In the genomic region with DNA sequence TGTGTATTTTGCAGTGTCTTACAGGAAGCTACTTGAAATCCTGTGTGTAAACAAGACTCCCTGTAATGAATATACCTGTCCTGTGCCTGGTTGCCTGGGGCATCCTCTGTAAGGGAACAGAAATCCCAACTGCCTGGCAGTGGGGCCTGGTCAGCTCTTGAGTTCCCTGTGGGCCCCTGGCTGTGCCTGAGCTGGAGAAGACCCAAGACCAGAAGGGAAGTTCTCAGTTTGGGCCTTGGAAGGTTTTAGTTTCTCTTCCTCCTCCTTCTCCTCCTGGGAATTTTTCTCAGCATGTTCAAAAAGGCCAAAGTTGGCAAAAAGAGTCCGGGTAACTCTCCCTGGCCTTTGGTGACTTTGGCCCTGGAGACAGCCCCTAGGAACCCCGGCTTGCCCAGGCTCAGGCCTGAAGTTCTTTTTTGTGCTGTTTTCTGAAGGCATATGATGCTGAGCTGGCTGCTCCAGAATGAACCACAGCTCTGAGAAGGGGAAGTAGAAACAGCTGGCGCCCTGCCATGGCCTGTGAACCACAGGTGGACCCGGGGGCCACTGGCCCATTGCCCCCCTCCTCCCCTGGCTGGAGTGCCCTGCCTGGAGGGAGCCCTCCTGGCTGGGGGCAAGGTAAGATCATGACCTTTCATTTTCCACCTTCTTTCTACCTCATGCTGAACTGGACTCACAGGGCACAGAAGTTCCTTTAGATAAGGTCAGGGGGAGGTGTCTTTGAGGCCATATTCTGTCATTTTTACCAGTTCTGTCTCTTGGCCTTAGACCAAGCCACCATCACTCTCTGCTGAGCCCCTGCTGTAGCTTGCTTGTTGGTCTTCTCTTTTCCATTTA, we compare ENCODE assay signal across 9 cellular contexts. TPM values are rescaled to one million over a fixed set of nuclear protein-coding genes. Genes with fewer than 3 reads are reported as not detected.
DNase-seq lines count a peak whose midpoint lies in the region; ATAC-seq and TF ChIP-seq lines count a peak whose summit lies in the region.
"Had no signal": no experiment of that assay in that cellular context is flagged by ENCODE, and none has a peak within 500 bp of the region (broad histone marks: within the 10 kb centered on the region; RNA-seq: fewer than 3 reads in every experiment).

No MANE protein-coding gene starts in this region.

- H3K27ac Mint-ChIP-seq in HFFc6 = peak overlapping the region; percentile 29; the same call in 1 of the 2 replicates
- H3K27ac Mint-ChIP-seq in effector memory CD8-positive, alpha-beta T cell = peak overlapping the region in 1 of 2 donors; percentile 74

- peak; percentile 43 for ATAC-seq in effector memory CD8-positive, alpha-beta T cell (replicated peaks)

- H3K27ac ChIP-seq in sigmoid colon = peak overlapping the region in 3 of 4 donors; percentile 4 to 19 (median 7)

- H3K36me3 Mint-ChIP-seq in HFFc6 (ENCODE audit: low read depth) = peaks cover 8% of the 10 kb centered on the region; the same call in 1 of the 2 replicates
- H3K36me3 Mint-ChIP-seq in effector memory CD8-positive, alpha-beta T cell (ENCODE audit: insufficient read depth) = peaks cover 11% of the 10 kb centered on the region

- H3K9me3 Mint-ChIP-seq in HFFc6 = no peaks in the 10 kb centered on the region
- H3K9me3 Mint-ChIP-seq in effector memory CD8-positive, alpha-beta T cell = no peaks in the 10 kb centered on the region

- H3K4me1 Mint-ChIP-seq in HFFc6 (ENCODE audit: low read depth) = peaks cover 35% of the 10 kb centered on the region
- peaks cover 20 to 37% of the 10 kb centered on the region in 2 donors for H3K4me1 Mint-ChIP-seq in effector memory CD8-positive, alpha-beta T cell (ENCODE audit: low read depth in 2 of 2)

- DNase-seq in DMS 273 (lab: John Stamatoyannopoulos, UW; ENCODE audit: unreplicated experiment) (peak; percentile 5), DMS 273 treated with DMSO at 0.1 percent for 48 hours (lab: John Stamatoyannopoulos, UW) (no peak), HFFc6 (no peak), NAMALWA (ENCODE audit: low spot score) (peak; percentile 87), sigmoid colon (peak; percentile 81), GM03348 (ENCODE audit: low spot score) (no peak), NCI-H1694 (lab: John Stamatoyannopoulos, UW) (no peak)
- no peak for DNase-seq in effector memory CD8-positive, alpha-beta T cell

- no peak overlapping the region for H3K4me3 Mint-ChIP-seq in HFFc6
- H3K4me3 Mint-ChIP-seq in effector memory CD8-positive, alpha-beta T cell = no peak overlapping the region

- peaks cover 0 to 29% (median 0%) of the 10 kb centered on the region in 4 donors for H3K36me3 ChIP-seq in sigmoid colon

- no peak for TF ChIP-seq CTCF in HFFc6 (IDR thresholded peaks at IDR 0.05)
- TF ChIP-seq CTCF in sigmoid colon (IDR thresholded peaks at IDR 0.05) = no peak

- no peak overlapping the region for H3K4me3 ChIP-seq in sigmoid colon

- no peaks in the 10 kb centered on the region for H3K27me3 ChIP-seq in sigmoid colon

- H3K9me3 ChIP-seq in sigmoid colon = no peaks in the 10 kb centered on the region

- intact Hi-C loops in sigmoid colon (cut with DNase I) = no loop called here

- H3K4me1 ChIP-seq in sigmoid colon = peaks cover 0 to 37% (median 24%) of the 10 kb centered on the region in 4 donors

- TF ChIP-seq EP300 in sigmoid colon (IDR thresholded peaks at IDR 0.05) = no peak

- H3K27me3 Mint-ChIP-seq in HFFc6 (ENCODE audit: insufficient read depth) = no peaks in the 10 kb centered on the region; the same call in 1 of the 2 replicates
- no peaks in the 10 kb centered on the region for H3K27me3 Mint-ChIP-seq in effector memory CD8-positive, alpha-beta T cell

- 40 to 62% methylated on average over 4 of the region's 4 CpGs for WGBS in sigmoid colon, 2 donors

- no peak for TF ChIP-seq POLR2A in sigmoid colon (IDR thresholded peaks at IDR 0.05)

RNA-seq across cellular contexts. Expression of a gene that starts 5.8 kb away (rescaled TPM):
- 1 to 10 TPM; 5.1 to 7.5 (median 5.6) TPM for total RNA-seq in HFFc6 (2021; fragmentation: NEBNext Ultra II Directional; extraction: Animal tissue kit (Norgen Biotek cat#: 25700))
- 10 to 100 TPM in 3 of 4 donors, 1 to 10 TPM in 1; 7.9 to 28.5 (median 10.3) TPM for total RNA-seq in sigmoid colon
- polyA plus RNA-seq in sigmoid colon = 1 to 10 TPM; 3.0 to 9.3 (median 3.0) TPM

RNA-seq across cellular contexts. Expression of a gene that starts 29.3 kb away (rescaled TPM):
- 100 to 1,000 TPM in 1 of 6 experiments, 10 to 100 TPM in 5; 74.2 to 104 (median 86.5) TPM for total RNA-seq in HFFc6 (2021; fragmentation: NEBNext Ultra II Directional; extraction: Animal tissue kit (Norgen Biotek cat#: 25700))
- total RNA-seq in sigmoid colon = 100 to 1,000 TPM; 124 to 185 (median 155) TPM
- polyA plus RNA-seq in sigmoid colon = 100 to 1,000 TPM; 114 to 256 (median 236) TPM

RNA-seq across cellular contexts. Expression of a gene that starts 40.7 kb away (rescaled TPM):
- total RNA-seq in HFFc6 (2021; fragmentation: NEBNext Ultra II Directional; extraction: Animal tissue kit (Norgen Biotek cat#: 25700)) = not detected
- not detected for total RNA-seq in sigmoid colon
- polyA plus RNA-seq in sigmoid colon = not detected
- total RNA-seq: SK-MEL-5 had no signal

Comparison
In these comparisons a context has a peak if more than half of its experiments do, and no peak if none do; other contexts are left out.
1. DNase-seq: peak in DMS 273 (single experiment), NAMALWA (single experiment) and sigmoid colon (single experiment); none in DMS 273 treated with DMSO at 0.1 percent for 48 hours (single experiment), HFFc6 (single experiment), effector memory CD8-positive, alpha-beta T cell (0 of 3), GM03348 (single experiment) and NCI-H1694 (single experiment).